28 cellular contexts compared by ENCODE assay signal in the genomic region with DNA sequence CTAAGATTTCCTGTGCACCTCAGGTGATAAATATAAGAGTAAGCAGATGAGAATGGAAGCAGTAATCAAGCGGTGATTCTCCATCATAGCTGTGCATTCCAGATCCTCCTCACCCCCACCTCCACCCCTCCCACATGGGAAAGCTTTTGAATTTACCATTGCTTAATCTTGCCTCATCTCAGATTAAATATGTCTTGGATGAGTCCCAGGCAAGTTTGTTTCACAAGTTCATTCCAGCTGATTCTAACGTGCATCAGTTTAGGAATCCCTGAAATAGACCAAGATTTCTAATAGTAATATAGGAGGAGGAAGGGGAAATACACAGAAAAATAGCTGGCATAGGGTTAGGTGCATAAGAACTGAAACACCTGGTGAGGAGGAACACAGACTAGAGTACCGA.
"Had no signal": no experiment of that assay in that cellular context is flagged by ENCODE, and none has a peak within 500 bp of the region (broad histone marks: within the 10 kb centered on the region; RNA-seq: fewer than 3 reads in every experiment).

No MANE protein-coding gene starts in this region.

- H3K4me2 ChIP-seq: PC-9, SK-N-SH had no signal

- H3K36me3 ChIP-seq: SJSA1 had no signal

- H3K9me3 ChIP-seq: SK-N-SH had no signal

- H3K27ac ChIP-seq: PC-9, RWPE1, SJSA1 had no signal

- H3K4me1 ChIP-seq: SJSA1 had no signal

- DNase-seq: Kasumi-1, KG1, MM.1S, MV-4-11, NCI-H1092, NCI-H1105, NCI-H1417 treated with DMSO at 0.1 percent for 48 hours, NCI-H1436 treated with DMSO at 0.1 percent for 48 hours, NCI-H1694 treated with DMSO at 0.1 percent for 48 hours, NCI-H187 treated with DMSO at 0.1 percent for 48 hours, NCI-H2029, NCI-H2081, NCI-H2171 treated with DMSO at 0.1 percent for 48 hours, NCI-H2227 treated with DMSO at 0.1 percent for 48 hours, NCI-H345, NCI-H446, NCI-H526, NCI-H69, NCI-H748 treated with DMSO at 0.1 percent for 48 hours, NCI-H82, PC-9, Right ventricle myocardium superior, SHP77 treated with DMSO at 0.1 percent for 48 hours, SK-N-SH, SW 1271 had no signal

- H3K9ac ChIP-seq: SK-N-SH had no signal

- H2AFZ ChIP-seq: PC-9 had no signal

- ATAC-seq: Panc1 had no signal

- H3K27me3 ChIP-seq: SJSA1 had no signal

- H3K4me3 ChIP-seq: PC-9, SJSA1 had no signal
